Comparison of ENCODE assay signal across 14 cellular contexts in the genomic region with DNA sequence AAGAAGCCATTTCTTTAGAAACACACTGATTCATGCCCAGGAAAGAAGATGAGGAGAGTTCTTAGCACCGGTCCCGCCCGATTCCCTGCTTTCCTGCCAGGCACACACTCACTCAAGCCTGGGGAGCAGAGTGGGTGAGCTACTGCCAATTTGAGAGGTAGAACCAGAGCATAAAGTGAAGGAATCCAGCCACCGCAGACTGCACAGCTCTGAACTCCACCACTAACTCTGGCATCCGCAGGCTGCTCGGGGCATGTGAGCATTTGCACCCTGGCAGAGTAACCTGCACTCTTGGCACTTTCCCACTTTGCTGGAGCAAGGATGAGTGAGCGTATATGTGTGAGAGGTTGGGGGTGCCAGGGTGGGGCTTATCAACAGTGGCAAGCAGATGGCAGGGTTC.
"Had no signal": no experiment of that assay in that cellular context is flagged by ENCODE, and none has a peak within 500 bp of the region (broad histone marks: within the 10 kb centered on the region; RNA-seq: fewer than 3 reads in every experiment).

No MANE protein-coding gene starts in this region.

- H3K9me3 ChIP-seq: prostate gland, tibial artery had no signal

- H3K36me3 ChIP-seq: prostate gland, tibial artery had no signal

- H3K4me3 ChIP-seq: dorsolateral prefrontal cortex, prostate gland, tibial artery had no signal

- H3K27ac ChIP-seq: dorsolateral prefrontal cortex, prostate gland, tibial artery had no signal

- DNase-seq: activated CD8-positive, alpha-beta memory T cell treated with anti-CD3 and anti-CD28 coated beads for 24 hours; activated gamma-delta T cell treated with Interleukin-2 at 50 U/mL for 16 hours; amniotic stem cell; dorsolateral prefrontal cortex; erythroblast; foreskin melanocyte; glutamatergic neuron; left ventricle myocardium superior; right cardiac atrium; stimulated activated CD4-positive, alpha-beta T cell treated with anti-CD3 and anti-CD28 coated beads, Interleukin-2, amount 100 ng/mL, for 24 hours; stimulated activated naive CD4-positive, alpha-beta T cell treated with Interleukin-2 at 50 U/mL for 16 hours; T1000 had no signal

- H3K4me1 ChIP-seq: prostate gland had no signal
